Comparison of ENCODE assay signal across 8 cellular contexts in the genomic region with DNA sequence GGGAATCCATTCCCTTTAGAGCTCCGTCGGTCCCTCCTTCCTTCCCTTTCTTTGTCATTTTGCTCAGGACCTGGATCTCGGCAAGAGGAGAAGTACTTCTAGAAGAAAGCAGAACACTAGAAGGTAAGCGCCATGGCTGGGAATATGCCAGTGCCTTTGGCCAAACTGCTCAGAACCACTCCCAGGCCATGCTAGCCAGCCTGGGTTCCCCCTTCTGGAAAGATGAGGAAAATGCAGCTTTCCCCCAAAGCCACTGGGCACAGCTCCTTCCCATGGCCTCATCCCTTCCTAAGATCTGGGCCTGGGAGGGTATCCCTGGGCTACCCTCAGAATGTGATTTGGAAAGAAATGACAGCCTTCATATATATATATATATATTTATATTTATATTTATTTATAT. TPM values are rescaled to one million over a fixed set of nuclear protein-coding genes. Genes with fewer than 3 reads are reported as not detected.
DNase-seq lines count a peak whose midpoint lies in the region; ATAC-seq and TF ChIP-seq lines count a peak whose summit lies in the region.

No MANE protein-coding gene starts in this region.

- H3K4me3 ChIP-seq in AG10803 (ENCODE audit: low read length) (no peak overlapping the region), WERI-Rb-1 (ENCODE audit: low read depth, low read length) (no peak overlapping the region), aorta (ENCODE audit: low read length in 2 of 2) (no peak overlapping the region)

- DNase-seq in AG10803 (ENCODE audit: low read depth): peak; percentile 64
- DNase-seq in HK-2 (ENCODE audit: unreplicated experiment): peak; percentile 14
- peak; percentile 67 for DNase-seq in WERI-Rb-1
- DNase-seq in iPS-NIHi11 (ENCODE audit: low spot score): peak; percentile 80
- DNase-seq in aorta: peak; percentile 66 to 77
- DNase-seq in activated effector memory CD4-positive, alpha-beta T cell treated with anti-CD3 and anti-CD28 coated beads, Interleukin-2, amount 50 U/mL, for 16 hours: no peak
- no peak for DNase-seq in stimulated activated naive CD4-positive, alpha-beta T cell (lab: John Stamatoyannopoulos, UW)

- no peaks in the 10 kb centered on the region for H3K9me3 ChIP-seq in WERI-Rb-1 (ENCODE audit: severe bottlenecking)
- no peaks in the 10 kb centered on the region for H3K9me3 ChIP-seq in aorta (ENCODE audit: control insufficient read depth, low read length)

- intact Hi-C loops in aorta (cut with DNase I): loop anchor here (2.0 to 5.0 kb wide), 2 partner anchors 138 to 139 kb away; no protein-coding TSS in a partner anchor

- TF ChIP-seq CTCF in AG10803 (conservative IDR thresholded peaks at IDR 0.05; ENCODE audit: low read length) (peak; percentile 75), WERI-Rb-1 (IDR thresholded peaks at IDR 0.05; ENCODE audit: low read depth, low read length) (peak; percentile 82)

- no peak overlapping the region for H3K27ac ChIP-seq in WERI-Rb-1
- no peak overlapping the region for H3K27ac ChIP-seq in aorta (ENCODE audit: low read depth in 1 of 2, low read length in 2 of 2)

- ATAC-seq in aorta (ENCODE audit: low FRiP score): peak; percentile 83
- ATAC-seq in HG02759 (IDR thresholded peaks at IDR 0.05; ENCODE audit: unreplicated experiment): no peak

- H3K27me3 ChIP-seq in WERI-Rb-1 (ENCODE audit: insufficient read depth, low read depth, severe bottlenecking) (no peaks in the 10 kb centered on the region), aorta (ENCODE audit: control insufficient read depth in 1 of 2, insufficient read depth in 2 of 2, low read length in 1 of 2) (no peaks in the 10 kb centered on the region)

- H3K36me3 ChIP-seq in WERI-Rb-1 (no peaks in the 10 kb centered on the region), aorta (ENCODE audit: control insufficient read depth in 1 of 2, insufficient read depth in 2 of 2, low read length in 1 of 2) (no peaks in the 10 kb centered on the region)

- no peaks in the 10 kb centered on the region for H3K4me1 ChIP-seq in aorta (ENCODE audit: control insufficient read depth in 1 of 2, insufficient read depth in 2 of 2, low read length in 2 of 2)

- WGBS in aorta, 2 donors: 39 to 48% methylated on average over 4 of the region's 4 CpGs

RNA-seq across cellular contexts. Expression of a gene that starts 6.3 kb away (rescaled TPM):
- not detected for total RNA-seq in aorta
- polyA plus RNA-seq in aorta: not detected

RNA-seq across cellular contexts. Expression of a gene that starts 19.0 kb away (rescaled TPM):
- total RNA-seq in aorta: 10 to 100 TPM; 76.0 to 81.0 TPM
- 100 to 1,000 TPM in 1 of 2 donors, 10 to 100 TPM in 1; 81.0 to 152 TPM for polyA plus RNA-seq in aorta

Comparison
In these comparisons a context has a peak if more than half of its experiments do, and no peak if none do; other contexts are left out.
1. DNase-seq: peak in AG10803 (single experiment), HK-2 (single experiment), WERI-Rb-1 (single experiment), iPS-NIHi11 (single experiment) and aorta (2 of 2); none in activated effector memory CD4-positive, alpha-beta T cell treated with anti-CD3 and anti-CD28 coated beads, Interleukin-2, amount 50 U/mL, for 16 hours (single experiment) and stimulated activated naive CD4-positive, alpha-beta T cell (0 of 6).